ENCODE assay signal across 19 cellular contexts in the genomic region with DNA sequence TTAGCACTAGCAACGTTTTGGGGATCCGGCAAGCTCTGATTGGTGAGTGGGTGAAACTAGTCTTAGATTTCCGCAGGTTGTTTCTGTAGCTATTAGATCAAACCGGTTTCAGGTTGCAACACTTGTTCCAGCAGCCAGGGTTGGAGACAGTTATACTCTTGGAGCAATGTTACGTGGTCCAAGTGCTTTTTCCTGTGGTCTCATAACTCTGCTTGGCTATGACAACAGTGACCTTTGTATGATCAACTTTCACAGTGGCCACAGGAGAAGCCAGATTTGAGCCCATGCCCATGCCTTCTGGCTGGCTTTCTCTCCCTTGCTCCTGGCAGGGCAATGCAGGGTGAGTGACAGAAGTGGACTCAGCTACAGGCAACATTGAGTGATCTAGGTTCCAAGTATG.
DNase-seq lines count a peak whose midpoint lies in the region; ATAC-seq, FAIRE-seq and TF ChIP-seq lines count a peak whose summit lies in the region.
"Had no signal": no experiment of that assay in that cellular context is flagged by ENCODE, and none has a peak within 500 bp of the region (broad histone marks: within the 10 kb centered on the region; RNA-seq: fewer than 3 reads in every experiment).

No MANE protein-coding gene starts in this region.

- peak in 2 of 6 experiments; percentile 34 to 47 for TF ChIP-seq CTCF in esophagus squamous epithelium (IDR thresholded peaks at IDR 0.05)
- no peak for TF ChIP-seq CTCF in nephron progenitor cell (IDR thresholded peaks at IDR 0.05)
- no peak for TF ChIP-seq CTCF in natural killer cell (IDR thresholded peaks at IDR 0.05)

- no peaks in the 10 kb centered on the region for H3K9me3 Mint-ChIP-seq in nephron progenitor cell
- no peaks in the 10 kb centered on the region for H3K9me3 Mint-ChIP-seq in natural killer cell
- H3K9me3 Mint-ChIP-seq: central memory CD8-positive, alpha-beta T cell; effector memory CD8-positive, alpha-beta T cell had no signal

- H3K4me3 Mint-ChIP-seq in nephron progenitor cell: peak overlapping the region; percentile 73
- no peak overlapping the region for H3K4me3 Mint-ChIP-seq in natural killer cell
- H3K4me3 Mint-ChIP-seq: central memory CD8-positive, alpha-beta T cell; effector memory CD8-positive, alpha-beta T cell had no signal

- no peaks in the 10 kb centered on the region for H3K36me3 ChIP-seq in esophagus squamous epithelium
- H3K36me3 ChIP-seq: adrenal gland had no signal

- H3K9me3 ChIP-seq in esophagus squamous epithelium: no peaks in the 10 kb centered on the region
- H3K9me3 ChIP-seq: adrenal gland had no signal

- DNase-seq in G401 (ENCODE audit: low spot score) (peak; percentile 56), NCI-H2107 treated with DMSO at 0.1 percent for 48 hours (lab: John Stamatoyannopoulos, UW; ENCODE audit: unreplicated experiment) (peak; percentile 77), esophagus squamous epithelium (lab: John Stamatoyannopoulos, UW) (no peak), nephron progenitor cell (no peak), urothelium cell line (ENCODE audit: low spot score) (no peak), natural killer cell (no peak), activated gamma-delta T cell treated with Interleukin-2 at 50 U/mL for 16 hours (no peak)
- DNase-seq in stimulated activated naive CD4-positive, alpha-beta T cell treated with Interleukin-2 at 50 U/mL for 16 hours (lab: John Stamatoyannopoulos, UW): no peak
- DNase-seq: activated CD4-positive, CD25-positive, alpha-beta regulatory T cell treated with anti-CD3 and anti-CD28 coated beads, Interleukin-2, amount 50 U/mL, for 72 hours; activated effector memory CD4-positive, alpha-beta T cell treated with Interleukin-2 at 50 U/mL for 16 hours; adrenal gland; effector memory CD8-positive, alpha-beta T cell; IMR-90; NCI-H1048; NCI-H2081; NCI-H82 had no signal

- in situ Hi-C loops in G401 (cut with HindIII; ENCODE audit: low sequenced_read_pairs): no loop called here

- ATAC-seq in natural killer cell: no peak
- ATAC-seq: effector memory CD8-positive, alpha-beta T cell; Panc1 had no signal

- whole genome bisulfite sequencing in esophagus squamous epithelium, 2 donors: 36 to 61% methylated on average over 4 to 5 of the region's 5 CpGs

- FAIRE-seq in urothelium cell line (lab: Jason Lieb, UNC): no peak

- H3K27ac ChIP-seq in esophagus squamous epithelium: peak overlapping the region; percentile 62 to 96 (median 86)
- H3K27ac ChIP-seq: adrenal gland, hepatocyte had no signal

- intact Hi-C loops in esophagus squamous epithelium (cut with DNase I) (no loop called here), natural killer cell (cut with micrococcal nuclease) (no loop called here)

- TF ChIP-seq POLR2A in esophagus squamous epithelium (IDR thresholded peaks at IDR 0.05): no peak

- H3K4me1 Mint-ChIP-seq in nephron progenitor cell (peaks cover 86% of the 10 kb centered on the region), natural killer cell (peaks cover 39 to 54% of the 10 kb centered on the region in 2 donors)

- H3K36me3 Mint-ChIP-seq in nephron progenitor cell (ENCODE audit: low read depth) (no peaks in the 10 kb centered on the region), natural killer cell (no peaks in the 10 kb centered on the region)

- H3K27me3 Mint-ChIP-seq in nephron progenitor cell (ENCODE audit: low read depth, poor library complexity) (peaks cover 6% of the 10 kb centered on the region), natural killer cell (ENCODE audit: low read depth in 2 of 2) (peaks cover 0 to 28% of the 10 kb centered on the region in 2 donors)
- H3K27me3 Mint-ChIP-seq: central memory CD8-positive, alpha-beta T cell; effector memory CD8-positive, alpha-beta T cell had no signal

- no peak overlapping the region for H3K4me3 ChIP-seq in esophagus squamous epithelium
- H3K4me3 ChIP-seq: adrenal gland, hepatocyte had no signal

- H3K27ac Mint-ChIP-seq in nephron progenitor cell: no peak overlapping the region
- H3K27ac Mint-ChIP-seq in natural killer cell: no peak overlapping the region
- H3K27ac Mint-ChIP-seq: effector memory CD8-positive, alpha-beta T cell had no signal

- peaks cover 34 to 68% (median 42%) of the 10 kb centered on the region in 3 donors for H3K4me1 ChIP-seq in esophagus squamous epithelium

- peaks cover 0 to 9% (median 0%) of the 10 kb centered on the region in 4 donors for H3K27me3 ChIP-seq in esophagus squamous epithelium
- H3K27me3 ChIP-seq: adrenal gland had no signal

Comparison
In these comparisons a context has a peak if more than half of its experiments do, and no peak if none do; other contexts are left out.
1. DNase-seq: peak in G401 (single experiment) and NCI-H2107 treated with DMSO at 0.1 percent for 48 hours (single experiment); none in esophagus squamous epithelium (single experiment), nephron progenitor cell (single experiment), urothelium cell line (single experiment), natural killer cell (single experiment), stimulated activated naive CD4-positive, alpha-beta T cell treated with Interleukin-2 at 50 U/mL for 16 hours (single experiment) and activated gamma-delta T cell treated with Interleukin-2 at 50 U/mL for 16 hours (single experiment).